Comparison of ENCODE assay signal across 20 cellular contexts in the genomic region with DNA sequence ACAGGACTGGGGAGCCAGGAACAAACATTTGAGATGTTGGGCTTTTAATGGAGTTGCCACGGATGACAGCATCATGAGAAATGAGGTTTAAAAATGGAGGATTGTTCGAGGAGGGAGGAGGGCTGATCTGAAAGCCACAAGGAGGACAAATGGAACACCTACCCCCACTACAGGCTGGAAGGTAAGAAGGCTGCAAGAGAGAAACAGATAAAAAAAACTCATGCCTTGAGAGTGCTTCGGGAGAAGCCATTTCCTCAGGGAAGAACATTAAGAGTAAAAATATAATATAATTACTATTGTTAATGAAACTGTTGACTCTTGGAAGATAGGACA.
A peak's percentile ranks its signal among the peaks of the same experiment; 100 is the strongest.
DNase-seq lines count a peak whose midpoint lies in the region; ATAC-seq and TF ChIP-seq lines count a peak whose summit lies in the region.
"Had no signal": no experiment of that assay in that cellular context is flagged by ENCODE, and none has a peak within 500 bp of the region (broad histone marks: within the 10 kb centered on the region; RNA-seq: fewer than 3 reads in every experiment).

No MANE protein-coding gene starts in this region.

- H3K4me1 ChIP-seq in HEK293 (ENCODE audit: control insufficient read depth, insufficient read depth, low read length) (no peaks in the 10 kb centered on the region), endodermal cell (ENCODE audit: control insufficient read depth, insufficient read depth, low read length) (no peaks in the 10 kb centered on the region), right cardiac atrium (ENCODE audit: control insufficient read depth, insufficient read depth, low read length) (no peaks in the 10 kb centered on the region), osteoblast (ENCODE audit: insufficient read depth, low read length) (no peaks in the 10 kb centered on the region)
- H3K4me1 ChIP-seq: Caco-2 had no signal

- CTCF ChIA-PET in HEK293 (lab: Yijun Ruan, JAX) (interaction anchor here (0.6 kb wide), 1 partner anchor 76 kb away, joined by 3 read pairs; no protein-coding TSS in a partner anchor), Calu3 (lab: Charles Lee) (no interaction called here)

- H3K27ac Mint-ChIP-seq in endodermal cell (no peak overlapping the region), Calu3 (ENCODE audit: unreplicated experiment) (no peak overlapping the region)
- H3K27ac Mint-ChIP-seq: CD4-positive, alpha-beta T cell had no signal

- POLR2A ChIA-PET in HEK293 (lab: Yijun Ruan, JAX) = no interaction called here

- DNase-seq in endodermal cell (no peak), right cardiac atrium (no peak), osteoblast (ENCODE audit: insufficient read length, low spot score, missing footprints) (peak; percentile 37), Calu3 (no peak), NCI-H226 (no peak)
- DNase-seq: Caco-2; CD4-positive, alpha-beta T cell; DMS53; EL; GOT3; NCI-H1417; NCI-H187; NCI-H2107; NCI-H510A treated with DMSO at 0.1 percent for 48 hours; PC-3; RPMI8226 had no signal

- peaks cover 12% of the 10 kb centered on the region for H3K27me3 ChIP-seq in endodermal cell (ENCODE audit: control insufficient read depth, insufficient read depth, low read length, poor library complexity, severe bottlenecking)
- no peaks in the 10 kb centered on the region for H3K27me3 ChIP-seq in right cardiac atrium (ENCODE audit: control insufficient read depth, insufficient read depth)
- no peaks in the 10 kb centered on the region for H3K27me3 ChIP-seq in osteoblast (ENCODE audit: insufficient read depth, low read length)

- H3K27me3 Mint-ChIP-seq in endodermal cell (ENCODE audit: insufficient read depth) = no peaks in the 10 kb centered on the region
- no peaks in the 10 kb centered on the region for H3K27me3 Mint-ChIP-seq in Calu3 (ENCODE audit: unreplicated experiment)
- H3K27me3 Mint-ChIP-seq: CD4-positive, alpha-beta T cell had no signal

- WGBS in endodermal cell (ENCODE audit: insufficient coverage in 1 of 2, insufficient read length in 1 of 2), 2 experiments = 87% methylated on average over 3 of the region's 3 CpGs; no CpG with 5 or more reads in 1 of the 2 experiments
- WGBS in right cardiac atrium = 31% methylated on average over 3 of the region's 3 CpGs

- H3K4me3 Mint-ChIP-seq in endodermal cell = no peak overlapping the region
- H3K4me3 Mint-ChIP-seq in Calu3 (ENCODE audit: low read depth, unreplicated experiment) = no peak overlapping the region
- H3K4me3 Mint-ChIP-seq: CD4-positive, alpha-beta T cell had no signal

- intact Hi-C loops in right cardiac atrium (cut with DNase I) = loop anchor here in 1 of 4 donors (10.0 kb wide), 1 partner anchor 169 kb away; the partner anchor contains the start of gene GUCY1A1
- intact Hi-C loops in Calu3 (cut with micrococcal nuclease; ENCODE audit: unreplicated experiment) = no loop called here

- H3K4me3 ChIP-seq in HEK293 (ENCODE audit: low read depth, low read length) (no peak overlapping the region), endodermal cell (ENCODE audit: low read length) (peak overlapping the region; percentile 4), right cardiac atrium (ENCODE audit: low read length) (peak overlapping the region; percentile 44), osteoblast (ENCODE audit: insufficient read depth, low read length) (no peak overlapping the region)

- H2AFZ ChIP-seq in osteoblast (ENCODE audit: low read length) = no peak overlapping the region

- H4K20me1 ChIP-seq in osteoblast (ENCODE audit: insufficient read depth, low read length) = no peaks in the 10 kb centered on the region

- no peaks in the 10 kb centered on the region for H3K79me2 ChIP-seq in osteoblast (ENCODE audit: insufficient read depth, low read length)

- ATAC-seq in right cardiac atrium = peak; percentile 54 to 81
- ATAC-seq in HG02588 (IDR thresholded peaks at IDR 0.05; ENCODE audit: unreplicated experiment) = no peak
- no peak for ATAC-seq in GM21717 (IDR thresholded peaks at IDR 0.05; ENCODE audit: unreplicated experiment)
- ATAC-seq: HepG2, PC-3 had no signal

- H3K9ac ChIP-seq in endodermal cell (ENCODE audit: extremely low read depth, low read length, poor library complexity, severe bottlenecking) = no peak overlapping the region

- H3K36me3 ChIP-seq in HEK293 (ENCODE audit: control insufficient read depth in 2 of 2, insufficient read depth in 1 of 2, low read length in 2 of 2) (no peaks in the 10 kb centered on the region), endodermal cell (ENCODE audit: control insufficient read depth, insufficient read depth, low read length) (no peaks in the 10 kb centered on the region), osteoblast (ENCODE audit: insufficient read depth, low read length) (no peaks in the 10 kb centered on the region)

- H3K9me3 ChIP-seq in HEK293 (ENCODE audit: control insufficient read depth, insufficient read depth, low read depth, low read length) (no peaks in the 10 kb centered on the region), endodermal cell (ENCODE audit: control insufficient read depth, low read length) (no peaks in the 10 kb centered on the region), right cardiac atrium (ENCODE audit: control insufficient read depth, low read length) (no peaks in the 10 kb centered on the region), osteoblast (ENCODE audit: low read depth, low read length) (no peaks in the 10 kb centered on the region)
- H3K9me3 ChIP-seq: Caco-2 had no signal

- no peak overlapping the region for H3K27ac ChIP-seq in HEK293 (ENCODE audit: extremely low read depth, low read depth, low read length)
- H3K27ac ChIP-seq in endodermal cell (ENCODE audit: low read depth, low read length) = no peak overlapping the region
- no peak overlapping the region for H3K27ac ChIP-seq in right cardiac atrium (ENCODE audit: low read length)
- no peak overlapping the region for H3K27ac ChIP-seq in osteoblast (ENCODE audit: low read depth, low read length)

- H3K4me2 ChIP-seq in osteoblast (ENCODE audit: insufficient read depth, low read length) = no peak overlapping the region

- no peaks in the 10 kb centered on the region for H3K9me3 Mint-ChIP-seq in endodermal cell
- H3K9me3 Mint-ChIP-seq in Calu3 (ENCODE audit: low read depth, unreplicated experiment) = no peaks in the 10 kb centered on the region

- no peaks in the 10 kb centered on the region for H3K36me3 Mint-ChIP-seq in endodermal cell (ENCODE audit: low read depth)
- no peaks in the 10 kb centered on the region for H3K36me3 Mint-ChIP-seq in Calu3 (ENCODE audit: insufficient read depth, unreplicated experiment)

- TF ChIP-seq CTCF in HEK293 (tag by site-specific recombination; IDR thresholded peaks at IDR 0.05) (no peak), endodermal cell (conservative IDR thresholded peaks at IDR 0.05) (peak; percentile 12), osteoblast (IDR thresholded peaks at IDR 0.05; ENCODE audit: extremely low read depth, low read depth, low read length) (no peak), Calu3 (IDR thresholded peaks at IDR 0.05; ENCODE audit: unreplicated experiment) (no peak)

- BruUV-seq in Calu3 (replicated peaks; lab: Mats Ljungman, UMichigan) = no TSS peak

- peaks cover 11% of the 10 kb centered on the region for H3K4me1 Mint-ChIP-seq in endodermal cell
- no peaks in the 10 kb centered on the region for H3K4me1 Mint-ChIP-seq in Calu3 (ENCODE audit: low read depth, unreplicated experiment)

TF ChIP-seq in HEK293, 187 proteins besides CTCF, POLR2A, EP300 and RAD21:
- TF ChIP-seq ZBTB17 (tag by site-specific recombination; IDR thresholded peaks at IDR 0.05) (peak; percentile 64), ZNF223 (tag by site-specific recombination; IDR thresholded peaks at IDR 0.05) (no peak), ZNF404 (tag by site-specific recombination; IDR thresholded peaks at IDR 0.05) (no peak)

Comparison
In these comparisons a context has a peak if more than half of its experiments do, and no peak if none do; other contexts are left out.
1. H3K4me3 ChIP-seq: peak in endodermal cell (single experiment) and right cardiac atrium (single experiment); none in HEK293 (single experiment) and osteoblast (single experiment).
2. ATAC-seq: peak in right cardiac atrium (2 of 2); none in HG02588 (single experiment) and GM21717 (single experiment).